In genomic region chr17:43170140-43170765, GRCh38 we compare ENCODE assay signal across 8 cellular contexts. TPM values are rescaled to one million over a fixed set of nuclear protein-coding genes. Genes with fewer than 3 reads are reported as not detected.
DNase-seq lines count a peak whose midpoint lies in the region; ATAC-seq and TF ChIP-seq lines count a peak whose summit lies in the region.

No MANE protein-coding gene starts in this region.

- H3K36me3 ChIP-seq in duodenal mucosa (ENCODE audit: control insufficient read depth in 1 of 2, insufficient read depth in 2 of 2, low read length in 2 of 2) (no peaks in the 10 kb centered on the region), liver (ENCODE audit: control insufficient read depth in 4 of 4, insufficient read depth in 3 of 4, low read depth in 1 of 4, low read length in 3 of 4) (no peaks in the 10 kb centered on the region)

- H3K27ac ChIP-seq in duodenal mucosa (ENCODE audit: low read depth, low read length) = peak overlapping the region; percentile 95
- H3K27ac ChIP-seq in liver (ENCODE audit: low read depth in 1 of 2, low read length in 2 of 2) = peak overlapping the region; percentile 89 to 96

- H3K4me1 ChIP-seq in duodenal mucosa (ENCODE audit: control insufficient read depth in 1 of 2, insufficient read depth in 2 of 2, low read length in 2 of 2) (peaks cover 14 to 27% of the 10 kb centered on the region in 2 donors), liver (ENCODE audit: control insufficient read depth in 4 of 4, insufficient read depth in 4 of 4, low read length in 3 of 4) (peaks cover 3 to 47% (median 30%) of the 10 kb centered on the region in 4 donors)

- TF ChIP-seq CTCF in liver (IDR thresholded peaks at IDR 0.05; ENCODE audit: low read depth, low read length, missing input control) = no peak

- no peak for TF ChIP-seq RAD21 in liver (IDR thresholded peaks at IDR 0.05)

- WGBS in liver = under 1% methylated on average over 27 of the region's 27 CpGs

- DNase-seq in C1 segment of cervical spinal cord (lab: John Stamatoyannopoulos, UW) (peak; percentile 44 to 97 (median 82)), NCI-H748 treated with DMSO at 0.1 percent for 48 hours (lab: John Stamatoyannopoulos, UW) (peak; percentile 96)
- DNase-seq in activated CD4-positive, alpha-beta T cell treated with anti-CD3 and anti-CD28 coated beads, Interleukin-2, amount 50 U/mL, for 4 hours = peak; percentile 80 to 85
- peak; percentile 91 for DNase-seq in stimulated activated CD4-positive, alpha-beta T cell treated with anti-CD3 and anti-CD28 coated beads, Interleukin-4, amount 100 ng/mL, for 24 hours

- H3K9ac ChIP-seq in duodenal mucosa (ENCODE audit: low read depth in 1 of 2, low read length in 2 of 2) = peak overlapping the region; percentile 92 to 95
- H3K9ac ChIP-seq in liver (ENCODE audit: low read depth in 1 of 2, low read length in 2 of 2) = peak overlapping the region; percentile 71 to 85

- no peaks in the 10 kb centered on the region for H3K27me3 ChIP-seq in duodenal mucosa (ENCODE audit: control insufficient read depth in 1 of 2, insufficient read depth in 2 of 2, low read length in 2 of 2)
- no peaks in the 10 kb centered on the region for H3K27me3 ChIP-seq in liver (ENCODE audit: control insufficient read depth in 4 of 4, insufficient read depth in 4 of 4, low read length in 3 of 4)

- no peaks in the 10 kb centered on the region for H3K9me3 ChIP-seq in duodenal mucosa (ENCODE audit: control insufficient read depth in 1 of 2, low read length in 2 of 2)
- no peaks in the 10 kb centered on the region for H3K9me3 ChIP-seq in liver (ENCODE audit: control insufficient read depth in 4 of 4, low read length in 3 of 4)

- ATAC-seq in GM19438 (IDR thresholded peaks at IDR 0.05; ENCODE audit: low read depth, unreplicated experiment) (peak; percentile 58), HG03565 (IDR thresholded peaks at IDR 0.05; ENCODE audit: unreplicated experiment) (peak; percentile 60)

- peak overlapping the region; percentile 79 to 82 for H3K4me3 ChIP-seq in duodenal mucosa (ENCODE audit: low read depth in 1 of 2, low read length in 2 of 2)
- H3K4me3 ChIP-seq in liver (ENCODE audit: low read depth in 1 of 3, low read length in 3 of 3) = peak overlapping the region; percentile 70 to 90 (median 75)

TF ChIP-seq in liver, 16 proteins besides CTCF, POLR2A, EP300 and RAD21:
- TF ChIP-seq, protein P1, sequence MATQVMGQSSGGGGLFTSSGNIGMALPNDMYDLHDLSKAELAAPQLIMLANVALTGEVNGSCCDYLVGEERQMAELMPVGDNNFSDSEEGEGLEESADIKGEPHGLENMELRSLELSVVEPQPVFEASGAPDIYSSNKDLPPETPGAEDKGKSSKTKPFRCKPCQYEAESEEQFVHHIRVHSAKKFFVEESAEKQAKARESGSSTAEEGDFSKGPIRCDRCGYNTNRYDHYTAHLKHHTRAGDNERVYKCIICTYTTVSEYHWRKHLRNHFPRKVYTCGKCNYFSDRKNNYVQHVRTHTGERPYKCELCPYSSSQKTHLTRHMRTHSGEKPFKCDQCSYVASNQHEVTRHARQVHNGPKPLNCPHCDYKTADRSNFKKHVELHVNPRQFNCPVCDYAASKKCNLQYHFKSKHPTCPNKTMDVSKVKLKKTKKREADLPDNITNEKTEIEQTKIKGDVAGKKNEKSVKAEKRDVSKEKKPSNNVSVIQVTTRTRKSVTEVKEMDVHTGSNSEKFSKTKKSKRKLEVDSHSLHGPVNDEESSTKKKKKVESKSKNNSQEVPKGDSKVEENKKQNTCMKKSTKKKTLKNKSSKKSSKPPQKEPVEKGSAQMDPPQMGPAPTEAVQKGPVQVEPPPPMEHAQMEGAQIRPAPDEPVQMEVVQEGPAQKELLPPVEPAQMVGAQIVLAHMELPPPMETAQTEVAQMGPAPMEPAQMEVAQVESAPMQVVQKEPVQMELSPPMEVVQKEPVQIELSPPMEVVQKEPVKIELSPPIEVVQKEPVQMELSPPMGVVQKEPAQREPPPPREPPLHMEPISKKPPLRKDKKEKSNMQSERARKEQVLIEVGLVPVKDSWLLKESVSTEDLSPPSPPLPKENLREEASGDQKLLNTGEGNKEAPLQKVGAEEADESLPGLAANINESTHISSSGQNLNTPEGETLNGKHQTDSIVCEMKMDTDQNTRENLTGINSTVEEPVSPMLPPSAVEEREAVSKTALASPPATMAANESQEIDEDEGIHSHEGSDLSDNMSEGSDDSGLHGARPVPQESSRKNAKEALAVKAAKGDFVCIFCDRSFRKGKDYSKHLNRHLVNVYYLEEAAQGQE (IDR thresholded peaks at IDR 0.05) = no peak
- no peak for TF ChIP-seq FOXA1 (IDR thresholded peaks at IDR 0.05)
- TF ChIP-seq RXRA (IDR thresholded peaks at IDR 0.05) = peak; percentile 30 to 38
- TF ChIP-seq JUND (IDR thresholded peaks at IDR 0.05) = peak; percentile 25 to 56
- TF ChIP-seq HNF4A (conservative IDR thresholded peaks at IDR 0.05) = no peak
- peak; percentile 50 for TF ChIP-seq SP1 (IDR thresholded peaks at IDR 0.05)
- peak; percentile 46 to 83 for TF ChIP-seq GABPA (IDR thresholded peaks at IDR 0.05 in 1 of 2, conservative IDR thresholded peaks at IDR 0.05 in 1 of 2)
- TF ChIP-seq, protein P2, sequence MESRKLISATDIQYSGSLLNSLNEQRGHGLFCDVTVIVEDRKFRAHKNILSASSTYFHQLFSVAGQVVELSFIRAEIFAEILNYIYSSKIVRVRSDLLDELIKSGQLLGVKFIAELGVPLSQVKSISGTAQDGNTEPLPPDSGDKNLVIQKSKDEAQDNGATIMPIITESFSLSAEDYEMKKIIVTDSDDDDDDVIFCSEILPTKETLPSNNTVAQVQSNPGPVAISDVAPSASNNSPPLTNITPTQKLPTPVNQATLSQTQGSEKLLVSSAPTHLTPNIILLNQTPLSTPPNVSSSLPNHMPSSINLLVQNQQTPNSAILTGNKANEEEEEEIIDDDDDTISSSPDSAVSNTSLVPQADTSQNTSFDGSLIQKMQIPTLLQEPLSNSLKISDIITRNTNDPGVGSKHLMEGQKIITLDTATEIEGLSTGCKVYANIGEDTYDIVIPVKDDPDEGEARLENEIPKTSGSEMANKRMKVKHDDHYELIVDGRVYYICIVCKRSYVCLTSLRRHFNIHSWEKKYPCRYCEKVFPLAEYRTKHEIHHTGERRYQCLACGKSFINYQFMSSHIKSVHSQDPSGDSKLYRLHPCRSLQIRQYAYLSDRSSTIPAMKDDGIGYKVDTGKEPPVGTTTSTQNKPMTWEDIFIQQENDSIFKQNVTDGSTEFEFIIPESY (IDR thresholded peaks at IDR 0.05) = peak; percentile 12
- TF ChIP-seq NR2F2 (IDR thresholded peaks at IDR 0.05) = peak; percentile 8

RNA-seq across cellular contexts. Expression of gene NBR1, which starts 0.8 kb away (rescaled TPM):
- 10 to 100 TPM; 59.3 to 74.6 TPM for total RNA-seq in liver
- polyA plus RNA-seq in liver = 10 to 100 TPM; 18.2 to 30.1 TPM

RNA-seq across cellular contexts. Expression of gene TMEM106A, which starts 41.4 kb away (rescaled TPM):
- total RNA-seq in liver = 1 to 10 TPM; 2.9 to 3.8 TPM
- 1 to 10 TPM; 1.3 to 2.3 TPM for polyA plus RNA-seq in liver

RNA-seq across cellular contexts. Expression of gene BRCA1, which starts 45.1 kb away (rescaled TPM):
- total RNA-seq in liver = 10 to 100 TPM in 1 of 2 donors, 1 to 10 TPM in 1; 8.9 to 18.6 TPM
- polyA plus RNA-seq in liver = 10 to 100 TPM in 1 of 2 donors, 1 to 10 TPM in 1; 1.5 to 16.8 TPM

RNA-seq across cellular contexts. Expression of gene CCDC200, which starts 58.2 kb away (rescaled TPM):
- total RNA-seq in liver = not detected
- polyA plus RNA-seq in liver = 1 to 10 TPM in 1 of 2 donors, not detected in 1; 1.3 TPM

Comparison
In these comparisons a context has a peak if more than half of its experiments do, and no peak if none do; other contexts are left out.
1. Peak in every context shown above with its lines: DNase-seq, ATAC-seq, H3K4me3 ChIP-seq and H3K27ac ChIP-seq.